Comparison of ENCODE assay signal across 9 cellular contexts in genomic region chr11:10856689-10857603, GRCh38. TPM values are rescaled to one million over a fixed set of nuclear protein-coding genes. Genes with fewer than 3 reads are reported as not detected.
A peak's percentile ranks its signal among the peaks of the same experiment; 100 is the strongest.
DNase-seq lines count a peak whose midpoint lies in the region; ATAC-seq, FAIRE-seq and TF ChIP-seq lines count a peak whose summit lies in the region.
"Had no signal": no experiment of that assay in that cellular context is flagged by ENCODE, and none has a peak within 500 bp of the region (broad histone marks: within the 10 kb centered on the region; RNA-seq: fewer than 3 reads in every experiment).

No MANE protein-coding gene starts in this region.

- no peaks in the 10 kb centered on the region for H3K27me3 ChIP-seq in OCI-LY3 (ENCODE audit: low read depth, low read length)
- no peaks in the 10 kb centered on the region for H3K27me3 ChIP-seq in bronchial epithelial cell (ENCODE audit: control insufficient read depth, insufficient read depth, low read length)
- no peaks in the 10 kb centered on the region for H3K27me3 ChIP-seq in spleen (replicated peaks in 1 of 7)

- H4K20me1 ChIP-seq in OCI-LY3 (ENCODE audit: insufficient read depth, low read length) = no peaks in the 10 kb centered on the region

- H3K79me2 ChIP-seq in OCI-LY3 (ENCODE audit: low read length) = peaks cover 63% of the 10 kb centered on the region

- peak overlapping the region; percentile 96 for H3K4me2 ChIP-seq in OCI-LY3 (ENCODE audit: low read length)

- H3K36me3 ChIP-seq in OCI-LY3 (replicated peaks; ENCODE audit: low read depth, low read length) (peaks cover 35% of the 10 kb centered on the region), bronchial epithelial cell (ENCODE audit: control insufficient read depth, insufficient read depth, low read length) (peaks cover 5% of the 10 kb centered on the region), spleen (peaks cover 3 to 42% (median 29%) of the 10 kb centered on the region in 6 donors)

- peak overlapping the region; percentile 97 for H3K9ac ChIP-seq in OCI-LY3 (ENCODE audit: low read length)

- TF ChIP-seq POLR2A in spleen (IDR thresholded peaks at IDR 0.05) = no peak

- ATAC-seq in GM18909 (IDR thresholded peaks at IDR 0.05; ENCODE audit: poor library complexity, unreplicated experiment) (peak; percentile 13), HG03108 (IDR thresholded peaks at IDR 0.05; ENCODE audit: unreplicated experiment) (peak; percentile 1)

- peak overlapping the region; percentile 90 for H3K4me3 ChIP-seq in OCI-LY3 (ENCODE audit: low read length)
- peak overlapping the region; percentile 95 for H3K4me3 ChIP-seq in bronchial epithelial cell (ENCODE audit: low read depth, low read length)
- H3K4me3 ChIP-seq in spleen = peak overlapping the region; percentile 61 to 95 (median 84)

- WGBS in spleen, 5 donors = 2 to 3% (median 2%) methylated on average over 22 of the region's 22 CpGs

- H2AFZ ChIP-seq in OCI-LY3 (ENCODE audit: low read depth, low read length) = peak overlapping the region; percentile 88

- TF ChIP-seq CTCF in OCI-LY3 (IDR thresholded peaks at IDR 0.05; ENCODE audit: low read depth, low read length) (no peak), bronchial epithelial cell (IDR thresholded peaks at IDR 0.05; ENCODE audit: insufficient read depth, low read length, severe bottlenecking) (no peak), spleen (IDR thresholded peaks at IDR 0.05 in 8 of 11, conservative IDR thresholded peaks at IDR 0.05 in 3 of 11) (no peak)

- H3K4me1 ChIP-seq in OCI-LY3 (ENCODE audit: low read length) (peaks cover 11% of the 10 kb centered on the region), spleen (peaks cover 22 to 78% (median 42%) of the 10 kb centered on the region in 6 donors)

- no peak for FAIRE-seq in bronchial epithelial cell (lab: Jason Lieb, UNC)
- FAIRE-seq: colon had no signal

- peak; percentile 8 for DNase-seq in COLO829 (ENCODE audit: low spot score)
- peak; percentile 37 for DNase-seq in bronchial epithelial cell (ENCODE audit: low read depth)
- DNase-seq in inferior parietal cortex (ENCODE audit: extremely low spot score) = peak; percentile 69
- no peak for DNase-seq in spleen
- DNase-seq in NCI-H1930 (lab: John Stamatoyannopoulos, UW) = no peak

- intact Hi-C loops in spleen (cut with DNase I; ENCODE audit: low total_unique reads) = no loop called here

- H3K9me3 ChIP-seq in OCI-LY3 (ENCODE audit: insufficient read depth, low read length) (no peaks in the 10 kb centered on the region), spleen (no peaks in the 10 kb centered on the region)

- peak overlapping the region; percentile 85 for H3K27ac ChIP-seq in OCI-LY3 (ENCODE audit: low read length)
- peak overlapping the region; percentile 90 to 99 (median 98) for H3K27ac ChIP-seq in spleen

RNA-seq across cellular contexts. Expression of gene ZBED5, which starts 0.9 kb away (rescaled TPM):
- total RNA-seq in bronchial epithelial cell = 19.5 and 32.9 TPM in 2 replicates
- 10 to 100 TPM; 54.8 to 83.8 (median 66.9) TPM for total RNA-seq in spleen
- polyA plus RNA-seq in spleen = 10 to 100 TPM; 43.5 to 70.1 (median 46.7) TPM

RNA-seq across cellular contexts. Expression of gene EIF4G2, which starts 48.2 kb away (rescaled TPM):
- 384 and 624 TPM in 2 replicates for total RNA-seq in bronchial epithelial cell
- total RNA-seq in spleen = 100 to 1,000 TPM; 444 to 712 (median 622) TPM
- 100 to 1,000 TPM; 178 to 264 (median 218) TPM for polyA plus RNA-seq in spleen

Comparison
In these comparisons a context has a peak if more than half of its experiments do, and no peak if none do; other contexts are left out.
1. DNase-seq: peak in COLO829 (single experiment), bronchial epithelial cell (single experiment) and inferior parietal cortex (single experiment); none in spleen (single experiment) and NCI-H1930 (0 of 2).
2. Peak in every context shown above with its lines, with median percentiles within 50 percentile points of each other: H3K4me3 ChIP-seq.